ENCODE assay signal across 8 cellular contexts in genomic region chr6:145148392-145149175, GRCh38.
DNase-seq lines count a peak whose midpoint lies in the region; ATAC-seq and TF ChIP-seq lines count a peak whose summit lies in the region.

No MANE protein-coding gene starts in this region.

- peaks cover 3% of the 10 kb centered on the region for H3K4me1 Mint-ChIP-seq in mesothelial cell of epicardium

- H3K27me3 Mint-ChIP-seq in mesothelial cell of epicardium (ENCODE audit: low read depth): no peaks in the 10 kb centered on the region

- H3K4me1 ChIP-seq in stomach: no peaks in the 10 kb centered on the region

- H3K4me3 ChIP-seq in epithelial cell of proximal tubule (ENCODE audit: low read depth, low read length) (no peak overlapping the region), stomach (no peak overlapping the region)

- no peak for TF ChIP-seq EP300 in stomach (IDR thresholded peaks at IDR 0.05)

- H3K9me3 Mint-ChIP-seq in mesothelial cell of epicardium: no peaks in the 10 kb centered on the region

- H3K9me3 ChIP-seq in stomach: no peaks in the 10 kb centered on the region

- no peak overlapping the region for H3K4me3 Mint-ChIP-seq in mesothelial cell of epicardium

- H3K27me3 ChIP-seq in stomach: no peaks in the 10 kb centered on the region

- intact Hi-C loops in stomach (cut with DNase I; ENCODE audit: low total_unique reads): no loop called here

- no peaks in the 10 kb centered on the region for H3K36me3 ChIP-seq in stomach

- WGBS in stomach, 5 donors: 43 to 61% (median 56%) methylated on average over 4 of the region's 4 CpGs

- H3K36me3 Mint-ChIP-seq in mesothelial cell of epicardium: no peaks in the 10 kb centered on the region

- H3K27ac ChIP-seq in stomach: no peak overlapping the region

- DNase-seq in AG09319 (ENCODE audit: extremely low read depth, low read depth): peak; percentile 48
- DNase-seq in NCI-H146 (lab: John Stamatoyannopoulos, UW): peak; percentile 87
- peak; percentile 63 for DNase-seq in epithelial cell of proximal tubule (ENCODE audit: low read depth)
- DNase-seq in stomach: peak; percentile 29
- no peak for DNase-seq in stimulated activated CD4-positive, alpha-beta T cell treated with anti-CD3 and anti-CD28 coated beads, Interleukin-4, amount 100 ng/mL, for 24 hours
- no peak for DNase-seq in activated CD8-positive, alpha-beta memory T cell treated with anti-CD3 and anti-CD28 coated beads, Interleukin-2, amount 50 U/mL, for 48 hours
- no peak for DNase-seq in mesothelial cell of epicardium (ENCODE audit: low spot score in 2 of 2, unreplicated experiment in 2 of 2)

- peak; percentile 64 for ATAC-seq in GM21390 (IDR thresholded peaks at IDR 0.05; ENCODE audit: unreplicated experiment)

- no peak overlapping the region for H3K27ac Mint-ChIP-seq in mesothelial cell of epicardium

- TF ChIP-seq CTCF in AG09319 (IDR thresholded peaks at IDR 0.05; ENCODE audit: low read depth, low read length) (no peak), epithelial cell of proximal tubule (conservative IDR thresholded peaks at IDR 0.05; ENCODE audit: low read depth, low read length) (no peak), stomach (IDR thresholded peaks at IDR 0.05) (no peak), mesothelial cell of epicardium (IDR thresholded peaks at IDR 0.05; ENCODE audit: unreplicated experiment) (no peak)

- no peak for TF ChIP-seq POLR2A in stomach (IDR thresholded peaks at IDR 0.05)

Comparison
In these comparisons a context has a peak if more than half of its experiments do, and no peak if none do; other contexts are left out.
1. DNase-seq: peak in AG09319 (single experiment), NCI-H146 (single experiment), epithelial cell of proximal tubule (single experiment) and stomach (single experiment); none in stimulated activated CD4-positive, alpha-beta T cell treated with anti-CD3 and anti-CD28 coated beads, Interleukin-4, amount 100 ng/mL, for 24 hours (single experiment), activated CD8-positive, alpha-beta memory T cell treated with anti-CD3 and anti-CD28 coated beads, Interleukin-2, amount 50 U/mL, for 48 hours (single experiment) and mesothelial cell of epicardium (0 of 2).